Comparison of ENCODE assay signal across 12 cellular contexts in genomic region chr2:20439193-20439475, GRCh38. TPM values are rescaled to one million over a fixed set of nuclear protein-coding genes. Genes with fewer than 3 reads are reported as not detected.
DNase-seq lines count a peak whose midpoint lies in the region; ATAC-seq, FAIRE-seq and TF ChIP-seq lines count a peak whose summit lies in the region.
"Had no signal": no experiment of that assay in that cellular context is flagged by ENCODE, and none has a peak within 500 bp of the region (broad histone marks: within the 10 kb centered on the region; RNA-seq: fewer than 3 reads in every experiment).

No MANE protein-coding gene starts in this region.

- H3K79me2 ChIP-seq in PC-3 (ENCODE audit: low read length) = no peaks in the 10 kb centered on the region

- ATAC-seq in PC-3 (peak; percentile 86), pancreas (peak; percentile 41 to 73 (median 60))

- FAIRE-seq in pancreas (lab: Jason Lieb, UNC) = no peak
- FAIRE-seq: colon had no signal

- no peaks in the 10 kb centered on the region for H3F3A ChIP-seq in PC-3 (ENCODE audit: low read length, unreplicated experiment)

- H3K9ac ChIP-seq in PC-3 (ENCODE audit: low read length) = peak overlapping the region; percentile 68

- H3K4me2 ChIP-seq in PC-3 (ENCODE audit: low read length) = peak overlapping the region; percentile 82

- DNase-seq in PC-3 = peak; percentile 67
- no peak for DNase-seq in epithelial cell of prostate (ENCODE audit: low read depth, low spot score)
- DNase-seq in pancreas = peak in 2 of 6 donors; percentile 26 to 53
- no peak for DNase-seq in nucleus accumbens (lab: John Stamatoyannopoulos, UW)
- no peak for DNase-seq in NCI-H1092 treated with DMSO at 0.1 percent for 48 hours (lab: John Stamatoyannopoulos, UW)
- no peak for DNase-seq in activated T-helper 2 cell treated with anti-CD3 and anti-CD28 coated beads, Interferon-gamma antibody, Interleukin-2, Interleukin-4, amounts not matched to agents 10 μg/mL and 5 μg/mL and 100 μg/mL, durations not matched to agents 14 hours and 24 hours and 36 hours (ENCODE audit: low spot score)
- DNase-seq in GM20000 (ENCODE audit: low spot score) = no peak
- DNase-seq: CD4-positive, alpha-beta memory T cell; NCI-H2081 treated with DMSO at 0.1 percent for 48 hours had no signal

- H3K9me2 ChIP-seq in PC-3 (replicated peaks; ENCODE audit: low read length) = no peaks in the 10 kb centered on the region

- CTCF ChIA-PET in PC-3 (lab: Charles Lee) = interaction anchor here (0.6 to 2.9 kb wide), 5 partner anchors 17 to 212 kb away, joined by 3 to 18 read pairs (median 4); partner anchors contain the start of gene HS1BP3

- peaks cover 2% of the 10 kb centered on the region for H3K4me1 Mint-ChIP-seq in activated T-helper 2 cell treated with anti-CD3 and anti-CD28 coated beads, Interferon-gamma antibody, Interleukin-2, Interleukin-4, amounts not matched to agents 10 μg/mL and 5 μg/mL and 100 μg/mL, durations not matched to agents 14 hours and 24 hours and 36 hours (ENCODE audit: low read depth)
- H3K4me1 Mint-ChIP-seq: CD4-positive, alpha-beta memory T cell had no signal

- H3K36me3 Mint-ChIP-seq in activated T-helper 2 cell treated with anti-CD3 and anti-CD28 coated beads, Interferon-gamma antibody, Interleukin-2, Interleukin-4, amounts not matched to agents 10 μg/mL and 5 μg/mL and 100 μg/mL, durations not matched to agents 14 hours and 24 hours and 36 hours (ENCODE audit: low read depth) = no peaks in the 10 kb centered on the region
- H3K36me3 Mint-ChIP-seq: CD4-positive, alpha-beta memory T cell had no signal

- H3K27ac ChIP-seq in C4-2B (peak overlapping the region; percentile 37; the same call in 1 of the 2 replicates), PC-3 (ENCODE audit: low read length) (peak overlapping the region; percentile 83), epithelial cell of prostate (peak overlapping the region; percentile 91), pancreas (peak overlapping the region; percentile 1 to 76 (median 56))

- H3K4me3 ChIP-seq in PC-3 (ENCODE audit: low read length) (peak overlapping the region; percentile 57), pancreas (peak overlapping the region in 1 of 4 donors; percentile 17)

- H3K27ac Mint-ChIP-seq in activated T-helper 2 cell treated with anti-CD3 and anti-CD28 coated beads, Interferon-gamma antibody, Interleukin-2, Interleukin-4, amounts not matched to agents 10 μg/mL and 5 μg/mL and 100 μg/mL, durations not matched to agents 14 hours and 24 hours and 36 hours = no peak overlapping the region
- H3K27ac Mint-ChIP-seq: stimulated activated naive CD8-positive, alpha-beta T cell treated with anti-CD3 and anti-CD28 coated beads, Interleukin-15, Interleukin-2, amounts not matched to agents 100 ng/mL and 50 ng/mL, for 24 hours had no signal

- H3K36me3 ChIP-seq in PC-3 (ENCODE audit: low read depth, low read length) (no peaks in the 10 kb centered on the region), pancreas (no peaks in the 10 kb centered on the region)

- intact Hi-C loops in PC-3 (cut with micrococcal nuclease) = loop anchor here (2.0 to 5.0 kb wide), 2 partner anchors 28 to 57 kb away; no protein-coding TSS in a partner anchor
- intact Hi-C loops in pancreas (cut with DNase I) = loop anchor here in 1 of 3 donors (5.0 kb wide), 1 partner anchor 203 kb away; no protein-coding TSS in a partner anchor
- intact Hi-C loops in activated T-helper 2 cell treated with anti-CD3 and anti-CD28 coated beads, Interferon-gamma antibody, Interleukin-2, Interleukin-4, amounts not matched to agents 10 μg/mL and 5 μg/mL and 100 μg/mL, durations not matched to agents 14 hours and 24 hours and 36 hours (cut with micrococcal nuclease) = no loop called here

- no peaks in the 10 kb centered on the region for H3K9me3 ChIP-seq in PC-3 (ENCODE audit: low read length)
- H3K9me3 ChIP-seq in pancreas = no peaks in the 10 kb centered on the region

- H3K9me3 Mint-ChIP-seq in activated T-helper 2 cell treated with anti-CD3 and anti-CD28 coated beads, Interferon-gamma antibody, Interleukin-2, Interleukin-4, amounts not matched to agents 10 μg/mL and 5 μg/mL and 100 μg/mL, durations not matched to agents 14 hours and 24 hours and 36 hours = no peaks in the 10 kb centered on the region
- H3K9me3 Mint-ChIP-seq: CD4-positive, alpha-beta memory T cell; stimulated activated naive CD8-positive, alpha-beta T cell treated with anti-CD3 and anti-CD28 coated beads, Interleukin-15, Interleukin-2, amounts not matched to agents 100 ng/mL and 50 ng/mL, for 24 hours had no signal

- 45 to 68% methylated on average over 4 of the region's 4 CpGs for WGBS in pancreas, 2 donors

- H3K27me3 ChIP-seq in PC-3 (ENCODE audit: low read length) = no peaks in the 10 kb centered on the region
- H3K27me3 ChIP-seq in pancreas = no peaks in the 10 kb centered on the region

- no peaks in the 10 kb centered on the region for H4K20me1 ChIP-seq in PC-3 (ENCODE audit: low read length)

- no peak overlapping the region for H3K4me3 Mint-ChIP-seq in activated T-helper 2 cell treated with anti-CD3 and anti-CD28 coated beads, Interferon-gamma antibody, Interleukin-2, Interleukin-4, amounts not matched to agents 10 μg/mL and 5 μg/mL and 100 μg/mL, durations not matched to agents 14 hours and 24 hours and 36 hours (ENCODE audit: low read depth)
- H3K4me3 Mint-ChIP-seq: CD4-positive, alpha-beta memory T cell; stimulated activated naive CD8-positive, alpha-beta T cell treated with anti-CD3 and anti-CD28 coated beads, Interleukin-15, Interleukin-2, amounts not matched to agents 100 ng/mL and 50 ng/mL, for 24 hours had no signal

- H3K4me1 ChIP-seq in PC-3 (ENCODE audit: insufficient read depth, low read length) (peaks cover 29% of the 10 kb centered on the region), pancreas (peaks cover 4 to 33% (median 27%) of the 10 kb centered on the region in 3 donors)

- H3K27me3 Mint-ChIP-seq in activated T-helper 2 cell treated with anti-CD3 and anti-CD28 coated beads, Interferon-gamma antibody, Interleukin-2, Interleukin-4, amounts not matched to agents 10 μg/mL and 5 μg/mL and 100 μg/mL, durations not matched to agents 14 hours and 24 hours and 36 hours (ENCODE audit: low read depth) = peaks cover 46% of the 10 kb centered on the region

- 0 out of 2 replicates have a peak overlapping the region, but pooled peaks have one; percentile 16 for H2AFZ ChIP-seq in PC-3 (ENCODE audit: low read length)

- no TSS peak for BruUV-seq in PC-3 (replicated peaks; lab: Mats Ljungman, UMichigan)

- POLR2A ChIA-PET in PC-3 (lab: Charles Lee; ENCODE audit: unreplicated experiment) = interaction anchor here (0.6 to 0.7 kb wide), 2 partner anchors 114 to 208 kb away, joined by 4 to 12 read pairs; no protein-coding TSS in a partner anchor

- TF ChIP-seq CTCF in C4-2B (conservative IDR thresholded peaks at IDR 0.05) (no peak), PC-3 (conservative IDR thresholded peaks at IDR 0.05; ENCODE audit: low read depth, low read length) (no peak), pancreas (IDR thresholded peaks at IDR 0.05) (no peak), GM20000 (IDR thresholded peaks at IDR 0.05; ENCODE audit: extremely low read depth, missing control alignments) (no peak)

RNA-seq across cellular contexts. Expression of gene RHOB, which starts 7.7 kb away (rescaled TPM):
- 88.5 and 108 TPM in 2 replicates for total RNA-seq in PC-3 (2014; rRNA removed)
- 10 to 100 TPM; 27.5 to 70.0 (median 52.4) TPM for total RNA-seq in pancreas
- polyA plus RNA-seq in pancreas = 10 to 100 TPM; 56.3 to 98.5 TPM
- total RNA-seq in activated T-helper 2 cell treated with anti-CD3 and anti-CD28 coated beads, Interferon-gamma antibody, Interleukin-2, Interleukin-4, amounts not matched to agents 10 μg/mL and 5 μg/mL and 100 μg/mL, durations not matched to agents 14 hours and 24 hours and 36 hours = 119 and 123 TPM in 2 replicates

Comparison
In these comparisons a context has a peak if more than half of its experiments do, and no peak if none do; other contexts are left out.
1. H3K27ac ChIP-seq: peak in every context shown above with its lines; median percentile 91 in epithelial cell of prostate; 83 in PC-3; 56 in pancreas; 37 in C4-2B.